ENCODE assay signal across 5 cellular contexts in genomic region chr3:102974333-102974732, GRCh38.
"Had no signal": no experiment of that assay in that cellular context is flagged by ENCODE, and none has a peak within 500 bp of the region (broad histone marks: within the 10 kb centered on the region; RNA-seq: fewer than 3 reads in every experiment).

No MANE protein-coding gene starts in this region.

- H3K4me1 Mint-ChIP-seq: IgD-negative memory B cell had no signal

- DNase-seq: IMR-90 had no signal

- H3K36me3 Mint-ChIP-seq: IgD-negative memory B cell had no signal

- ATAC-seq: HepG2, K562 had no signal

- H3K4me3 ChIP-seq: K562 had no signal

- H3K4me3 Mint-ChIP-seq: IgD-negative memory B cell had no signal

- H3K27ac Mint-ChIP-seq: IgD-negative memory B cell had no signal

- H3K27me3 Mint-ChIP-seq: IgD-negative memory B cell had no signal

- H3K27ac ChIP-seq: HL-60 had no signal
